ENCODE assay signal across 11 cellular contexts in the genomic region with DNA sequence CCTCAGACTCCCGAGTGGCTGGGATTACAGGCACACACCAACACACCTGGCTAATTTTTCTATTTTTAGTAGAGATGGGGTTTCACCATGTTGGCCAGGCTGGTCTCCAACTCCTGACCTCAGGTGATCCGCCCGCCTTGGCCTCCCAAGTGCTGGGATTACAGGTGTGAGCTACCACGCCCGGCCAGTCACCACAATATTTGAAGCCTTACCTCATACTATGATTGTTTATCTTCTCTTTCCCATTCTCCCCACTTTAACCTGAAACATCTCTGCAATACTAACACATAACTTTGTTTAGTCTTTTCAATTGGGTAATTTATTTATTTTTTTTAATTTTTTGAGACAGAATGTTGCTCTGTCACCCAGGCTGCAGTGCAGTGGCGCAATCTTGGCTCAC. TPM values are rescaled to one million over a fixed set of nuclear protein-coding genes. Genes with fewer than 3 reads are reported as not detected.
DNase-seq lines count a peak whose midpoint lies in the region; ATAC-seq, FAIRE-seq and TF ChIP-seq lines count a peak whose summit lies in the region.
"Not testable (repeated sequence)": the region's sequence is repeated elsewhere in the genome, so short reads cannot be mapped to it uniquely, and the experiment has no call there.
"Had no signal": no experiment of that assay in that cellular context is flagged by ENCODE, and none has a peak within 500 bp of the region (broad histone marks: within the 10 kb centered on the region; RNA-seq: fewer than 3 reads in every experiment).

No MANE protein-coding gene starts in this region.

- not testable (repeated sequence) for H3K27me3 ChIP-seq in bronchial epithelial cell (ENCODE audit: control insufficient read depth, insufficient read depth, low read length); esophagus squamous epithelium; trophoblast cell (ENCODE audit: insufficient read depth, low read length)

- not testable (repeated sequence) for H3K4me1 ChIP-seq in esophagus squamous epithelium; trophoblast cell (ENCODE audit: control insufficient read depth in 1 of 2, insufficient read depth in 2 of 2, low read length in 2 of 2)

- H3K23ac ChIP-seq in trophoblast cell (ENCODE audit: low read length) = not testable (repeated sequence)

- H3K4me2 ChIP-seq in trophoblast cell (ENCODE audit: low read length) = not testable (repeated sequence)

- H3K36me3 ChIP-seq in bronchial epithelial cell (ENCODE audit: control insufficient read depth, insufficient read depth, low read length) = not testable (repeated sequence)
- H3K36me3 ChIP-seq in esophagus squamous epithelium (peaks cover 24 to 98% (median 41%) of the 10 kb centered on the region in 3 donors), trophoblast cell (ENCODE audit: control insufficient read depth in 1 of 2, insufficient read depth in 2 of 2, low read length in 2 of 2) (peaks cover 29 to 47% of the 10 kb centered on the region in 2 experiments)

- H3K36me3 Mint-ChIP-seq in activated naive CD4-positive, alpha-beta T cell treated with anti-CD3 and anti-CD28 coated beads, Interleukin-2, amount 10 ng/mL, durations not matched to agents 7 days and 5 days = peaks cover 63% of the 10 kb centered on the region
- H3K36me3 Mint-ChIP-seq in type B pancreatic cell = peaks cover 35% of the 10 kb centered on the region

- POLR2A ChIA-PET in RWPE1 (lab: Yijun Ruan, JAX; ENCODE audit: low non-redundant PET) = not testable (repeated sequence)

- H2AFZ ChIP-seq in trophoblast cell (ENCODE audit: insufficient read depth, low read length, poor library complexity) = not testable (repeated sequence)

- TF ChIP-seq POLR2A in esophagus squamous epithelium (IDR thresholded peaks at IDR 0.05) = not testable (repeated sequence)

- DNase-seq in RWPE1 (ENCODE audit: low spot score) (peak; percentile 8), bronchial epithelial cell (ENCODE audit: low read depth) (peak; percentile 39), trophoblast cell (peak; percentile 59 to 68)
- DNase-seq in activated naive CD4-positive, alpha-beta T cell treated with anti-CD3 and anti-CD28 coated beads, Interleukin-2, amount 10 ng/mL, durations not matched to agents 7 days and 5 days; esophagus squamous epithelium (lab: John Stamatoyannopoulos, UW); left lobe of liver (ENCODE audit: low spot score); type B pancreatic cell (ENCODE audit: extremely low spot score, unreplicated experiment): not testable (repeated sequence)

- WGBS in esophagus squamous epithelium, 2 donors = 67 to 69% methylated on average over 6 of the region's 6 CpGs
- no CpG with 5 or more reads among the region's 6 CpGs for WGBS in trophoblast cell (ENCODE audit: extremely low coverage, insufficient coverage, insufficient read length)

- not testable (repeated sequence) for H3K4me1 Mint-ChIP-seq in activated naive CD4-positive, alpha-beta T cell treated with anti-CD3 and anti-CD28 coated beads, Interleukin-2, amount 10 ng/mL, durations not matched to agents 7 days and 5 days; type B pancreatic cell (ENCODE audit: unreplicated experiment)

- H3K4me3 ChIP-seq in bronchial epithelial cell (ENCODE audit: low read depth, low read length); esophagus squamous epithelium; trophoblast cell (ENCODE audit: low read depth, low read length): not testable (repeated sequence)

- H3K79me1 ChIP-seq in trophoblast cell (ENCODE audit: low read length) = not testable (repeated sequence)

- H3K4me3 Mint-ChIP-seq in activated naive CD4-positive, alpha-beta T cell treated with anti-CD3 and anti-CD28 coated beads, Interleukin-2, amount 10 ng/mL, durations not matched to agents 7 days and 5 days; type B pancreatic cell: not testable (repeated sequence)

- H3K27ac ChIP-seq in RWPE1 (peak overlapping the region; percentile 62), esophagus squamous epithelium (peak overlapping the region in 3 of 4 donors; percentile 3 to 45 (median 31))
- H3K27ac ChIP-seq in trophoblast cell (ENCODE audit: low read depth, low read length) = not testable (repeated sequence)

- not testable (repeated sequence) for H4K8ac ChIP-seq in trophoblast cell (ENCODE audit: low read depth, low read length)

- TF ChIP-seq RAD21 in Ishikawa (IDR thresholded peaks at IDR 0.05; ENCODE audit: low read depth) = not testable (repeated sequence)

- H2BK120ac ChIP-seq in trophoblast cell (ENCODE audit: insufficient read depth, low read length, poor library complexity) = not testable (repeated sequence)

- not testable (repeated sequence) for H3K14ac ChIP-seq in trophoblast cell (ENCODE audit: low read length)

- H3K9me3 Mint-ChIP-seq in activated naive CD4-positive, alpha-beta T cell treated with anti-CD3 and anti-CD28 coated beads, Interleukin-2, amount 10 ng/mL, durations not matched to agents 7 days and 5 days; type B pancreatic cell: not testable (repeated sequence)

- H2BK5ac ChIP-seq in trophoblast cell (ENCODE audit: low read depth, low read length, poor library complexity) = not testable (repeated sequence)

- FAIRE-seq in bronchial epithelial cell (lab: Jason Lieb, UNC) = not testable (repeated sequence)

- not testable (repeated sequence) for TF ChIP-seq CTCF in RWPE1 (conservative IDR thresholded peaks at IDR 0.05; ENCODE audit: low read depth); bronchial epithelial cell (IDR thresholded peaks at IDR 0.05; ENCODE audit: insufficient read depth, low read length, severe bottlenecking); esophagus squamous epithelium (IDR thresholded peaks at IDR 0.05); type B pancreatic cell (conservative IDR thresholded peaks at IDR 0.05)

- not testable (repeated sequence) for H4K91ac ChIP-seq in trophoblast cell (ENCODE audit: low read depth, low read length)

- intact Hi-C loops in esophagus squamous epithelium (cut with DNase I) = not testable (repeated sequence)

- not testable (repeated sequence) for H3K79me2 ChIP-seq in trophoblast cell (ENCODE audit: control insufficient read depth, insufficient read depth, low read length, poor library complexity)

- TF ChIP-seq EP300 in Ishikawa (IDR thresholded peaks at IDR 0.05; ENCODE audit: borderline replicate concordance) = not testable (repeated sequence)

- H3K9ac ChIP-seq in trophoblast cell (ENCODE audit: low read length) = not testable (repeated sequence)

- H3K4ac ChIP-seq in trophoblast cell (ENCODE audit: low read depth, low read length) = not testable (repeated sequence)

- not testable (repeated sequence) for H3K9me3 ChIP-seq in esophagus squamous epithelium; trophoblast cell (ENCODE audit: insufficient read depth, low read depth, low read length)

- CTCF ChIA-PET in RWPE1 (lab: Yijun Ruan, JAX); activated naive CD4-positive, alpha-beta T cell treated with anti-CD3 and anti-CD28 coated beads, Interleukin-2, amount 10 ng/mL, durations not matched to agents 7 days and 5 days (lab: Charles Lee): not testable (repeated sequence)

- H2BK12ac ChIP-seq in trophoblast cell (ENCODE audit: low read length) = not testable (repeated sequence)

- H3K27me3 Mint-ChIP-seq in activated naive CD4-positive, alpha-beta T cell treated with anti-CD3 and anti-CD28 coated beads, Interleukin-2, amount 10 ng/mL, durations not matched to agents 7 days and 5 days; type B pancreatic cell: not testable (repeated sequence)

- H4K12ac ChIP-seq in trophoblast cell (ENCODE audit: low read depth, low read length) = not testable (repeated sequence)

- peak; percentile 13 for ATAC-seq in left lobe of liver

- peak overlapping the region; percentile 45 for H3K27ac Mint-ChIP-seq in activated naive CD4-positive, alpha-beta T cell treated with anti-CD3 and anti-CD28 coated beads, Interleukin-2, amount 10 ng/mL, durations not matched to agents 7 days and 5 days
- H3K27ac Mint-ChIP-seq in type B pancreatic cell = peak overlapping the region; percentile 70

- H2AK5ac ChIP-seq in trophoblast cell (ENCODE audit: low read length) = not testable (repeated sequence)

- H3K18ac ChIP-seq in trophoblast cell (ENCODE audit: low read length) = not testable (repeated sequence)

TF ChIP-seq in Ishikawa, 13 proteins besides CTCF, POLR2A, EP300 and RAD21:
- TF ChIP-seq CEBPB (IDR thresholded peaks at IDR 0.05) = 0 out of 2 replicates have a peak, but pooled peaks have one; percentile 28

RNA-seq across cellular contexts. Expression of a gene that starts 33.5 kb away (rescaled TPM):
- total RNA-seq in bronchial epithelial cell (0.51 and 1.1 TPM in 2 replicates), esophagus squamous epithelium (1 to 10 TPM in 1 of 4 donors, under 1 TPM in 2, not detected in 1; 0.09 to 1.3 (median 0.61) TPM), left lobe of liver (0.08 TPM), type B pancreatic cell (ENCODE audit: low replicate concordance) (0.38 and 1.9 TPM in 2 replicates)
- 0.07 TPM in 2 replicates for polyA plus RNA-seq in trophoblast cell (2013)
- total RNA-seq: G401, GM12878 had no signal
- polyA plus RNA-seq: CD8-positive, alpha-beta memory T cell had no signal

RNA-seq across cellular contexts. Expression of a gene that starts 55.0 kb away (rescaled TPM):
- total RNA-seq in bronchial epithelial cell (42.4 and 55.8 TPM in 2 replicates), esophagus squamous epithelium (10 to 100 TPM; 18.8 to 40.4 (median 27.4) TPM), left lobe of liver (21.5 TPM), type B pancreatic cell (ENCODE audit: low replicate concordance) (68.0 and 86.8 TPM in 2 replicates)
- 31.8 and 34.1 TPM in 2 replicates for polyA plus RNA-seq in trophoblast cell (2013)
